ENCODE assay signal across 9 cellular contexts in the genomic region with DNA sequence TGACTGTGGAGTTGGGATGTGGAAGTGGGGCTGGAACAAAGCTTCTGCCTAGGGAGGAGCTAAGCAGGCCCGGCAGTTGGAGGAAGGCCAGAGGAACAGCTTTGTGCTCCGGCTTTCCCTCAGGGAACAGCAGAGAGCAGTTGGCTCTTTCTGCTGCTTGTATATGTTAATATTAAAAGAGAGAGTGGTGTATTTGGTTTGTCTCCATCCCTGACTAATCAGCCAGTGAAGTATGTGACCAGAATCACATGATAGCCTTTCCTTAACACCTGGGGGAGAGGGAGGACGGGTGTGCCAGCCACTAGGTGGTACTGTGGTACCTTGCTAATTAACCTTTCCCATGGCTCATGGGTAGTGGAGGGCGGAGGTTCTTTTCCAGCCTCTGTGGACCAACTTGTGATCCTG. TPM values are rescaled to one million over a fixed set of nuclear protein-coding genes. Genes with fewer than 3 reads are reported as not detected.
DNase-seq lines count a peak whose midpoint lies in the region; ATAC-seq and TF ChIP-seq lines count a peak whose summit lies in the region.
"Had no signal": no experiment of that assay in that cellular context is flagged by ENCODE, and none has a peak within 500 bp of the region (broad histone marks: within the 10 kb centered on the region; RNA-seq: fewer than 3 reads in every experiment).

No MANE protein-coding gene starts in this region.

- no peaks in the 10 kb centered on the region for H3K9me3 Mint-ChIP-seq in activated naive CD4-positive, alpha-beta T cell treated with anti-CD3 and anti-CD28 coated beads for 36 hours

- CTCF ChIA-PET in activated naive CD4-positive, alpha-beta T cell treated with anti-CD3 and anti-CD28 coated beads for 36 hours (lab: Charles Lee): interaction anchor here (1.2 to 2.8 kb wide), 6 partner anchors 9 to 105 kb away, joined by 3 to 12 read pairs (median 7); a partner anchor contains a TSS

- peak; percentile 35 for TF ChIP-seq CTCF in AG09309 (IDR thresholded peaks at IDR 0.05; ENCODE audit: control insufficient read depth, insufficient read depth, low read depth, low read length, missing control alignments)
- TF ChIP-seq CTCF in GM13977 (IDR thresholded peaks at IDR 0.05; ENCODE audit: extremely low read depth, insufficient read depth, missing control alignments): peak; percentile 37
- no peak for TF ChIP-seq CTCF in GM20000 (IDR thresholded peaks at IDR 0.05; ENCODE audit: extremely low read depth, missing control alignments)

- no peak overlapping the region for H3K4me3 ChIP-seq in AG09309 (ENCODE audit: control insufficient read depth, low read depth, low read length)

- DNase-seq in AG09309 (ENCODE audit: low read depth): no peak
- DNase-seq in GM13977 (ENCODE audit: low spot score): no peak
- DNase-seq in NCI-H524 (lab: John Stamatoyannopoulos, UW): peak; percentile 57 to 74
- DNase-seq in activated naive CD4-positive, alpha-beta T cell treated with anti-CD3 and anti-CD28 coated beads for 36 hours: peak; percentile 55
- DNase-seq in left cardiac atrium: no peak
- peak; percentile 26 for DNase-seq in stimulated activated CD4-positive, alpha-beta T cell treated with anti-CD3 and anti-CD28 coated beads, Interleukin-4, amount 100 ng/mL, for 24 hours
- no peak for DNase-seq in NOMO-1 treated with dmso at 0.1 percent for 144 hours (lab: John Stamatoyannopoulos, UW; ENCODE audit: unreplicated experiment)
- no peak for DNase-seq in GM20000 (ENCODE audit: low spot score)

- in situ Hi-C loops in GM13977 (cut with MboI; ENCODE audit: low pct_unique_long_range_greater_than_20kb, low sequenced_read_pairs, unreplicated experiment): no loop called here

- H3K4me3 Mint-ChIP-seq in activated naive CD4-positive, alpha-beta T cell treated with anti-CD3 and anti-CD28 coated beads for 36 hours: no peak overlapping the region

- H3K4me1 Mint-ChIP-seq in activated naive CD4-positive, alpha-beta T cell treated with anti-CD3 and anti-CD28 coated beads for 36 hours (ENCODE audit: low read depth): peaks cover 2% of the 10 kb centered on the region

- intact Hi-C loops in activated naive CD4-positive, alpha-beta T cell treated with anti-CD3 and anti-CD28 coated beads for 36 hours (cut with micrococcal nuclease): loop anchor here (1.0 kb wide), 2 partner anchors 105 to 144 kb away; no protein-coding TSS in a partner anchor
- intact Hi-C loops in left cardiac atrium (cut with DNase I): no loop called here

- H3K36me3 Mint-ChIP-seq in activated naive CD4-positive, alpha-beta T cell treated with anti-CD3 and anti-CD28 coated beads for 36 hours (ENCODE audit: low read depth): peaks cover 13% of the 10 kb centered on the region

- no peaks in the 10 kb centered on the region for H3K27me3 Mint-ChIP-seq in activated naive CD4-positive, alpha-beta T cell treated with anti-CD3 and anti-CD28 coated beads for 36 hours (ENCODE audit: low read depth)

- peak; percentile 66 to 85 for ATAC-seq in left cardiac atrium

- no peak overlapping the region for H3K27ac Mint-ChIP-seq in activated naive CD4-positive, alpha-beta T cell treated with anti-CD3 and anti-CD28 coated beads for 36 hours

RNA-seq across cellular contexts. Expression of a gene that starts 10.0 kb away (rescaled TPM):
- 10 to 100 TPM; 48.8 to 56.4 TPM for total RNA-seq in activated naive CD4-positive, alpha-beta T cell treated with anti-CD3 and anti-CD28 coated beads for 36 hours
- 10 to 100 TPM; 29.1 to 30.5 TPM for total RNA-seq in left cardiac atrium

RNA-seq across cellular contexts. Expression of a gene that starts 10.1 kb away (rescaled TPM):
- 10 to 100 TPM; 19.6 to 19.9 TPM for total RNA-seq in activated naive CD4-positive, alpha-beta T cell treated with anti-CD3 and anti-CD28 coated beads for 36 hours
- total RNA-seq in left cardiac atrium: 10 to 100 TPM; 42.6 to 66.2 TPM

RNA-seq across cellular contexts. Expression of a gene that starts 29.5 kb away (rescaled TPM):
- 100 to 1,000 TPM; 206 to 212 TPM for total RNA-seq in activated naive CD4-positive, alpha-beta T cell treated with anti-CD3 and anti-CD28 coated beads for 36 hours
- total RNA-seq in left cardiac atrium: 100 to 1,000 TPM; 278 to 314 TPM

RNA-seq across cellular contexts. Expression of a gene that starts 40.9 kb away (rescaled TPM):
- 10 to 100 TPM; 38.5 to 39.1 TPM for total RNA-seq in activated naive CD4-positive, alpha-beta T cell treated with anti-CD3 and anti-CD28 coated beads for 36 hours
- total RNA-seq in left cardiac atrium: 10 to 100 TPM; 54.4 to 78.2 TPM

RNA-seq across cellular contexts. Expression of a gene that starts 48.3 kb away (rescaled TPM):
- total RNA-seq in activated naive CD4-positive, alpha-beta T cell treated with anti-CD3 and anti-CD28 coated beads for 36 hours: not detected
- total RNA-seq in left cardiac atrium: not detected
- total RNA-seq: subcutaneous adipose tissue had no signal

Comparison
In these comparisons a context has a peak if more than half of its experiments do, and no peak if none do; other contexts are left out.
1. DNase-seq: peak in NCI-H524 (2 of 2), activated naive CD4-positive, alpha-beta T cell treated with anti-CD3 and anti-CD28 coated beads for 36 hours (single experiment) and stimulated activated CD4-positive, alpha-beta T cell treated with anti-CD3 and anti-CD28 coated beads, Interleukin-4, amount 100 ng/mL, for 24 hours (single experiment); none in AG09309 (single experiment), GM13977 (single experiment), left cardiac atrium (single experiment), NOMO-1 treated with dmso at 0.1 percent for 144 hours (single experiment) and GM20000 (single experiment).